9 cellular contexts compared by ENCODE assay signal in genomic region chr17:45241315-45242011, GRCh38. TPM values are rescaled to one million over a fixed set of nuclear protein-coding genes. Genes with fewer than 3 reads are reported as not detected.
DNase-seq lines count a peak whose midpoint lies in the region; ATAC-seq, FAIRE-seq and TF ChIP-seq lines count a peak whose summit lies in the region.
"Had no signal": no experiment of that assay in that cellular context is flagged by ENCODE, and none has a peak within 500 bp of the region (broad histone marks: within the 10 kb centered on the region; RNA-seq: fewer than 3 reads in every experiment).

No MANE protein-coding gene starts in this region.

- intact Hi-C loops in OCI-LY7 (cut with micrococcal nuclease; ENCODE audit: unreplicated experiment), result no loop called here
- intact Hi-C loops in Right ventricle myocardium superior (cut with DNase I), result no loop called here

- no peaks in the 10 kb centered on the region for H3K9me3 ChIP-seq in OCI-LY7 (ENCODE audit: low read length)
- H3K9me3 ChIP-seq in parathyroid adenoma (ENCODE audit: control insufficient read depth, low read length), result no peaks in the 10 kb centered on the region

- H3K79me2 ChIP-seq in OCI-LY7 (ENCODE audit: insufficient read depth, low read depth, low read length) (no peaks in the 10 kb centered on the region), parathyroid adenoma (no peaks in the 10 kb centered on the region)

- ATAC-seq in Right ventricle myocardium superior (ENCODE audit: poor library complexity) (peak; percentile 10), GM18858 (IDR thresholded peaks at IDR 0.05; ENCODE audit: unreplicated experiment) (no peak)

- H3K4me2 ChIP-seq in OCI-LY7 (ENCODE audit: low read length) (no peak overlapping the region), parathyroid adenoma (ENCODE audit: low read length) (peak overlapping the region; percentile 91)

- H3K4me1 ChIP-seq in OCI-LY7 (ENCODE audit: insufficient read depth, low read length, poor library complexity, severe bottlenecking) (peaks cover 3% of the 10 kb centered on the region), parathyroid adenoma (peaks cover 2% of the 10 kb centered on the region)

- no peak overlapping the region for H3K27ac ChIP-seq in OCI-LY7 (ENCODE audit: low read depth, low read length, poor library complexity, severe bottlenecking)
- peak overlapping the region; percentile 46 for H3K27ac ChIP-seq in parathyroid adenoma

- CTCF ChIA-PET in OCI-LY7 (lab: Charles Lee; ENCODE audit: unreplicated experiment), result no interaction called here

- peak; percentile 97 for DNase-seq in H7
- DNase-seq in OCI-LY7 (ENCODE audit: low spot score), result no peak
- DNase-seq in Right ventricle myocardium superior, result no peak
- no peak for DNase-seq in stimulated activated CD4-positive, alpha-beta T cell treated with anti-CD3 and anti-CD28 coated beads, Interleukin-2, amount 100 ng/mL, for 48 hours
- no peak for DNase-seq in NCI-H2196 (lab: John Stamatoyannopoulos, UW; ENCODE audit: unreplicated experiment)
- no peak for DNase-seq in GM12892 (ENCODE audit: insufficient read length)
- DNase-seq: activated T-cell treated with anti-CD3 and anti-CD28 coated beads, Interleukin-2, amount 50 U/mL, for 1 hour had no signal

- no peak for TF ChIP-seq POLR2A in GM12892 (IDR thresholded peaks at IDR 0.05; ENCODE audit: low read depth, low read length)

- H3K27me3 ChIP-seq in H7 (ENCODE audit: control insufficient read depth, insufficient read depth, low read length) (peaks cover 27% of the 10 kb centered on the region), parathyroid adenoma (ENCODE audit: control insufficient read depth, insufficient read depth, low read length) (no peaks in the 10 kb centered on the region)

- H3K9me2 ChIP-seq in OCI-LY7 (ENCODE audit: insufficient read depth, low read length), result no peaks in the 10 kb centered on the region

- H3K36me3 ChIP-seq in H7 (replicated peaks; ENCODE audit: control insufficient read depth, insufficient read depth, low read length), result no peaks in the 10 kb centered on the region
- peaks cover 86% of the 10 kb centered on the region for H3K36me3 ChIP-seq in OCI-LY7 (ENCODE audit: insufficient read depth, low read length)
- no peaks in the 10 kb centered on the region for H3K36me3 ChIP-seq in parathyroid adenoma (ENCODE audit: control insufficient read depth, insufficient read depth, low read length)

- FAIRE-seq in GM12892 (lab: Jason Lieb, UNC), result no peak

- H2AFZ ChIP-seq in OCI-LY7 (ENCODE audit: low read length) (no peak overlapping the region), parathyroid adenoma (peak overlapping the region; percentile 93)

- BruUV-seq in OCI-LY7 (replicated peaks; lab: Mats Ljungman, UMichigan), result TSS peak; percentile 43

- POLR2A ChIA-PET in OCI-LY7 (lab: Charles Lee), result no interaction called here

- H3K4me3 ChIP-seq in H7 (ENCODE audit: insufficient read depth, low read depth, low read length), result peak overlapping the region; percentile 55
- H3K4me3 ChIP-seq in OCI-LY7 (ENCODE audit: low read depth, low read length, poor library complexity, severe bottlenecking), result no peak overlapping the region
- peak overlapping the region; percentile 64 for H3K4me3 ChIP-seq in parathyroid adenoma (ENCODE audit: low read depth, low read length)

- H3K9ac ChIP-seq in parathyroid adenoma, result peak overlapping the region; percentile 23

- TF ChIP-seq CTCF in OCI-LY7 (conservative IDR thresholded peaks at IDR 0.05; ENCODE audit: low read length) (no peak), parathyroid adenoma (IDR thresholded peaks at IDR 0.05) (no peak)

- no peaks in the 10 kb centered on the region for H4K20me1 ChIP-seq in OCI-LY7 (ENCODE audit: insufficient read depth, low read length)

RNA-seq across cellular contexts. Expression of gene FMNL1, which starts 19.8 kb away (rescaled TPM):
- 1.7 and 2.4 TPM in 2 replicates for total RNA-seq in H7 (2014; rRNA removed; shearing (Covaris generic))
- 44.8 and 55.1 TPM in 2 replicates for total RNA-seq in OCI-LY7 (2014; rRNA removed; shearing (Covaris generic))
- 133 and 159 TPM in 2 replicates for total RNA-seq in OCI-LY7 (2022)
- 12.0 TPM for total RNA-seq in Right ventricle myocardium superior
- polyA plus RNA-seq in GM12892 (2012; ENCODE audit: missing spikeins), result 54.8 TPM

RNA-seq across cellular contexts. Expression of gene SPATA32, which starts 20.4 kb away (rescaled TPM):
- 0.24 TPM in 1 of 2 replicates, not detected in the other for total RNA-seq in H7 (2014; rRNA removed; shearing (Covaris generic))
- 0.41 TPM in 1 of 2 replicates, not detected in the other for total RNA-seq in OCI-LY7 (2014; rRNA removed; shearing (Covaris generic))
- total RNA-seq in OCI-LY7 (2022) (0.18 TPM in 1 of 2 replicates, not detected in the other), Right ventricle myocardium superior (not detected)
- 0.74 TPM for polyA plus RNA-seq in GM12892 (2012; ENCODE audit: missing spikeins)
